Comparison of ENCODE assay signal across 1 cellular context in genomic region chr10:95819620-95820329, GRCh38.
TF ChIP-seq lines count a peak whose summit lies in the region.

No MANE protein-coding gene starts in this region.

TF ChIP-seq in endothelial cell of umbilical vein, 7 proteins besides CTCF, POLR2A, EP300 and RAD21:
- TF ChIP-seq EZH2 (IDR thresholded peaks at IDR 0.05; ENCODE audit: borderline replicate concordance, low read depth, low read length, severe bottlenecking) (no peak), MAX (IDR thresholded peaks at IDR 0.05; ENCODE audit: insufficient read depth, insufficient read length) (no peak), FOS (IDR thresholded peaks at IDR 0.05; ENCODE audit: borderline replicate concordance, insufficient read depth, low read length) (no peak), GATA2 (IDR thresholded peaks at IDR 0.05; ENCODE audit: insufficient read depth, insufficient read length, low read depth, low read length) (no peak), MYC (IDR thresholded peaks at IDR 0.05; ENCODE audit: low read depth, low read length) (no peak), POLR2AphosphoS5 (IDR thresholded peaks at IDR 0.05; ENCODE audit: insufficient read depth, low read depth, low read length) (no peak), JUN (IDR thresholded peaks at IDR 0.05; ENCODE audit: borderline replicate concordance, insufficient read depth, insufficient read length, low read depth) (no peak)
